In genomic region chr1:185840880-185841279, GRCh38 we compare ENCODE assay signal across 21 cellular contexts.
"Had no signal": no experiment of that assay in that cellular context is flagged by ENCODE, and none has a peak within 500 bp of the region (broad histone marks: within the 10 kb centered on the region; RNA-seq: fewer than 3 reads in every experiment).

No MANE protein-coding gene starts in this region.

- ATAC-seq: effector memory CD8-positive, alpha-beta T cell; foreskin keratinocyte; gastroesophageal sphincter; heart right ventricle; left cardiac atrium; left lung; left ventricle myocardium superior; lower lobe of right lung; mucosa of descending colon had no signal

- H3K27ac ChIP-seq: colonic mucosa, esophagus muscularis mucosa, foreskin keratinocyte, gastroesophageal sphincter, left lung, lower lobe of right lung had no signal

- H3K36me3 ChIP-seq: colonic mucosa, esophagus muscularis mucosa, gastroesophageal sphincter, heart right ventricle, left lung, lower lobe of right lung had no signal

- FAIRE-seq: frontal cortex, islet of Langerhans, keratinocyte had no signal

- H3K4me3 ChIP-seq: colonic mucosa, esophagus muscularis mucosa, gastroesophageal sphincter, heart right ventricle, left lung, lower lobe of right lung, mucosa of descending colon had no signal

- H3K9me3 ChIP-seq: colonic mucosa, esophagus muscularis mucosa, gastroesophageal sphincter, heart right ventricle, left lung, lower lobe of right lung, mucosa of descending colon had no signal

- DNase-seq: colonic mucosa; cortex of kidney; effector CD8-positive, alpha-beta T cell; effector memory CD8-positive, alpha-beta T cell; endodermal cell; foreskin keratinocyte; head of caudate nucleus; heart right ventricle; hippocampal formation; left cardiac atrium; left lung; left ventricle myocardium superior; lower lobe of right lung; mesenchymal stem cell; mucosa of descending colon; naive B cell had no signal

- H3K4me1 ChIP-seq: colonic mucosa, left lung, lower lobe of right lung had no signal

- H3K27me3 ChIP-seq: colonic mucosa, esophagus muscularis mucosa, foreskin keratinocyte, gastroesophageal sphincter, heart right ventricle, left lung had no signal
